ENCODE assay signal across 1 cellular context in genomic region chr1:33302325-33302724, GRCh38.
TF ChIP-seq lines count a peak whose summit lies in the region.

No MANE protein-coding gene starts in this region.

TF ChIP-seq in GM23338, 12 proteins besides CTCF, POLR2A, EP300 and RAD21 (continued from another document):
- TF ChIP-seq ZNF462 (CRISPR knock-in tag; IDR thresholded peaks at IDR 0.05) (no peak), CREB1 (CRISPR knock-in tag; IDR thresholded peaks at IDR 0.05; ENCODE audit: low read depth) (no peak), POLR2AphosphoS5 (IDR thresholded peaks at IDR 0.05; ENCODE audit: low read depth) (no peak), EZH2 (IDR thresholded peaks at IDR 0.05; ENCODE audit: low read depth, unreplicated experiment) (no peak), JUNB (IDR thresholded peaks at IDR 0.05; ENCODE audit: unreplicated experiment) (no peak), STAT1 (IDR thresholded peaks at IDR 0.05; ENCODE audit: unreplicated experiment) (no peak)
